14 cellular contexts compared by ENCODE assay signal in genomic region chr7:155066417-155066950, GRCh38. TPM values are rescaled to one million over a fixed set of nuclear protein-coding genes. Genes with fewer than 3 reads are reported as not detected.
DNase-seq lines count a peak whose midpoint lies in the region; ATAC-seq and TF ChIP-seq lines count a peak whose summit lies in the region.
"Had no signal": no experiment of that assay in that cellular context is flagged by ENCODE, and none has a peak within 500 bp of the region (broad histone marks: within the 10 kb centered on the region; RNA-seq: fewer than 3 reads in every experiment).

No MANE protein-coding gene starts in this region.

- no peaks in the 10 kb centered on the region for H3K36me3 ChIP-seq in GM23338 (ENCODE audit: insufficient read depth)

- intact Hi-C loops in activated CD8-positive, alpha-beta T cell treated with anti-CD3 and anti-CD28 coated beads for 36 hours (cut with micrococcal nuclease), result no loop called here

- H3K27me3 ChIP-seq in GM23338 (ENCODE audit: insufficient read depth), result peaks cover 11% of the 10 kb centered on the region

- H3K9me2 ChIP-seq in GM23338 (ENCODE audit: insufficient read depth), result no peaks in the 10 kb centered on the region

- no peaks in the 10 kb centered on the region; the same call in 1 of the 3 replicates for H3K9me3 Mint-ChIP-seq in GM23338
- H3K9me3 Mint-ChIP-seq in activated CD8-positive, alpha-beta T cell treated with anti-CD3 and anti-CD28 coated beads for 36 hours, result no peaks in the 10 kb centered on the region
- H3K9me3 Mint-ChIP-seq in effector memory CD8-positive, alpha-beta T cell, result no peaks in the 10 kb centered on the region

- no peak overlapping the region for H2AFZ ChIP-seq in GM23338

- no peak overlapping the region for H3K4me2 ChIP-seq in GM23338

- no peak for ATAC-seq in GM23338
- ATAC-seq in activated CD8-positive, alpha-beta T cell treated with anti-CD3 and anti-CD28 coated beads for 36 hours, result no peak
- ATAC-seq in effector memory CD8-positive, alpha-beta T cell (replicated peaks), result no peak
- ATAC-seq: activated T-cell treated with anti-CD3 and anti-CD28 coated beads, Interleukin-2, amount 50 U/mL, for 72 hours had no signal

- peaks cover 10% of the 10 kb centered on the region for H3K27me3 Mint-ChIP-seq in GM23338 (ENCODE audit: insufficient read depth, low read depth, poor library complexity)
- peaks cover 19% of the 10 kb centered on the region for H3K27me3 Mint-ChIP-seq in activated CD8-positive, alpha-beta T cell treated with anti-CD3 and anti-CD28 coated beads for 36 hours
- H3K27me3 Mint-ChIP-seq in effector memory CD8-positive, alpha-beta T cell, result peaks cover 45 to 69% of the 10 kb centered on the region in 2 donors

- peaks cover 12% of the 10 kb centered on the region for H3K4me1 Mint-ChIP-seq in GM23338
- H3K4me1 Mint-ChIP-seq in activated CD8-positive, alpha-beta T cell treated with anti-CD3 and anti-CD28 coated beads for 36 hours (ENCODE audit: low read depth), result no peaks in the 10 kb centered on the region
- H3K4me1 Mint-ChIP-seq in effector memory CD8-positive, alpha-beta T cell (ENCODE audit: low read depth in 2 of 2), result peaks cover 0 to 5% of the 10 kb centered on the region in 2 donors

- H4K20me1 ChIP-seq in GM23338 (replicated peaks; ENCODE audit: insufficient read depth), result no peaks in the 10 kb centered on the region; the same call in 1 of the 2 replicates

- H3K27ac ChIP-seq in GM23338 (ENCODE audit: low read depth), result no peak overlapping the region
- H3K27ac ChIP-seq: dorsolateral prefrontal cortex had no signal

- no peak for TF ChIP-seq CTCF in GM23338 (conservative IDR thresholded peaks at IDR 0.05; ENCODE audit: low read depth in 2 of 2)
- TF ChIP-seq CTCF in activated CD8-positive, alpha-beta T cell treated with anti-CD3 and anti-CD28 coated beads for 36 hours (IDR thresholded peaks at IDR 0.05), result no peak

- H3F3A ChIP-seq in GM23338 (replicated peaks; ENCODE audit: low read depth), result no peaks in the 10 kb centered on the region

- CTCF ChIA-PET in activated CD8-positive, alpha-beta T cell treated with anti-CD3 and anti-CD28 coated beads for 36 hours (lab: Charles Lee), result no interaction called here

- POLR2A ChIA-PET in activated CD8-positive, alpha-beta T cell treated with anti-CD3 and anti-CD28 coated beads for 36 hours (lab: Charles Lee), result no interaction called here

- H3K36me3 Mint-ChIP-seq in GM23338 (ENCODE audit: low read depth), result no peaks in the 10 kb centered on the region; the same call in 2 of the 3 replicates
- no peaks in the 10 kb centered on the region for H3K36me3 Mint-ChIP-seq in activated CD8-positive, alpha-beta T cell treated with anti-CD3 and anti-CD28 coated beads for 36 hours (ENCODE audit: low read depth)
- H3K36me3 Mint-ChIP-seq in effector memory CD8-positive, alpha-beta T cell (ENCODE audit: insufficient read depth), result peaks cover under 1% of the 10 kb centered on the region

- H3K4me1 ChIP-seq in GM23338 (ENCODE audit: insufficient read depth), result no peaks in the 10 kb centered on the region

- H3K27ac Mint-ChIP-seq in GM23338, result no peak overlapping the region
- no peak overlapping the region for H3K27ac Mint-ChIP-seq in activated CD8-positive, alpha-beta T cell treated with anti-CD3 and anti-CD28 coated beads for 36 hours
- H3K27ac Mint-ChIP-seq in effector memory CD8-positive, alpha-beta T cell, result no peak overlapping the region
- H3K27ac Mint-ChIP-seq: activated T-cell treated with anti-CD3 and anti-CD28 coated beads, Interleukin-2, amount 50 U/mL, for 72 hours had no signal

- H3K79me2 ChIP-seq in GM23338 (replicated peaks; ENCODE audit: insufficient read depth), result no peaks in the 10 kb centered on the region

- no peak overlapping the region for H3K4me3 Mint-ChIP-seq in GM23338
- H3K4me3 Mint-ChIP-seq in activated CD8-positive, alpha-beta T cell treated with anti-CD3 and anti-CD28 coated beads for 36 hours, result no peak overlapping the region
- no peak overlapping the region for H3K4me3 Mint-ChIP-seq in effector memory CD8-positive, alpha-beta T cell
- H3K4me3 Mint-ChIP-seq: activated T-cell treated with anti-CD3 and anti-CD28 coated beads, Interleukin-2, amount 50 U/mL, for 72 hours had no signal

- no peak overlapping the region for H3K4me3 ChIP-seq in GM23338
- H3K4me3 ChIP-seq: dorsolateral prefrontal cortex had no signal

- DNase-seq in GM23338 (ENCODE audit: low spot score) (peak; percentile 29), NCI-H226 (peak; percentile 77), dermis blood vessel endothelial cell (peak; percentile 79), renal cortical epithelial cell (ENCODE audit: low read depth) (peak; percentile 25)
- DNase-seq in activated CD8-positive, alpha-beta T cell treated with anti-CD3 and anti-CD28 coated beads for 36 hours, result no peak
- DNase-seq in activated CD4-positive, alpha-beta T cell treated with anti-CD3 and anti-CD28 coated beads, Interleukin-2, amount 50 U/mL, for 48 hours, result no peak
- DNase-seq in effector memory CD8-positive, alpha-beta T cell, result no peak
- DNase-seq: activated T-cell treated with anti-CD3 and anti-CD28 coated beads, Interleukin-2, amount 50 U/mL, for 72 hours; NCI-H2171; retina; stimulated activated CD8-positive, alpha-beta memory T cell treated with anti-CD3 and anti-CD28 coated beads, Interleukin-4, amount 100 ng/mL, for 48 hours; T1000 had no signal

TF ChIP-seq in GM23338, 12 proteins besides CTCF, POLR2A, EP300 and RAD21:
- no peak for TF ChIP-seq ZNF331 (CRISPR knock-in tag; IDR thresholded peaks at IDR 0.05; ENCODE audit: low read depth)

RNA-seq across cellular contexts. Expression of gene HTR5A, which starts 3.6 kb away (rescaled TPM):
- total RNA-seq in GM23338 (2014; rRNA removed; shearing (Covaris generic)), result not detected in 2 replicates
- not detected in 2 replicates for polyA plus RNA-seq in GM23338 (2016; fragmentation: Nextera tagmentation; extraction: Ambion mirVana)
- total RNA-seq in dermis blood vessel endothelial cell (not detected in 2 replicates), renal cortical epithelial cell (not detected in 2 replicates)
- not detected for total RNA-seq in activated CD8-positive, alpha-beta T cell treated with anti-CD3 and anti-CD28 coated beads for 36 hours
- total RNA-seq: activated T-cell treated with anti-CD3 and anti-CD28 coated beads, Interleukin-2, amount 50 U/mL, for 72 hours had no signal
- polyA plus RNA-seq: keratinocyte had no signal

Comparison
In these comparisons a context has a peak if more than half of its experiments do, and no peak if none do; other contexts are left out.
1. DNase-seq: peak in GM23338 (single experiment), NCI-H226 (single experiment), dermis blood vessel endothelial cell (single experiment) and renal cortical epithelial cell (single experiment); none in activated CD8-positive, alpha-beta T cell treated with anti-CD3 and anti-CD28 coated beads for 36 hours (single experiment), activated CD4-positive, alpha-beta T cell treated with anti-CD3 and anti-CD28 coated beads, Interleukin-2, amount 50 U/mL, for 48 hours (0 of 2) and effector memory CD8-positive, alpha-beta T cell (0 of 3).